In genomic region chr6:33201935-33202334, GRCh38 we compare ENCODE assay signal across 8 cellular contexts. TPM values are rescaled to one million over a fixed set of nuclear protein-coding genes. Genes with fewer than 3 reads are reported as not detected.
DNase-seq lines count a peak whose midpoint lies in the region; ATAC-seq and TF ChIP-seq lines count a peak whose summit lies in the region.
"Had no signal": no experiment of that assay in that cellular context is flagged by ENCODE, and none has a peak within 500 bp of the region (broad histone marks: within the 10 kb centered on the region; RNA-seq: fewer than 3 reads in every experiment).

No MANE protein-coding gene starts in this region.

- peaks cover 20% of the 10 kb centered on the region for H3K27me3 ChIP-seq in iPS-15b (ENCODE audit: control insufficient read depth, insufficient read depth, low read length)

- H3K9me3 Mint-ChIP-seq in HFFc6 = no peaks in the 10 kb centered on the region
- H3K9me3 Mint-ChIP-seq in activated CD4-positive, alpha-beta memory T cell treated with anti-CD3 and anti-CD28 coated beads, Interleukin-2, amount 10 ng/mL, durations not matched to agents 7 days and 5 days = no peaks in the 10 kb centered on the region
- H3K9me3 Mint-ChIP-seq in stimulated activated memory B cell treated with anti-CD40 and anti-IgM and Interleukin-4, amounts not matched to agents 10 μg/mL and 1 μg/mL and 100 μg/mL, for 72 hours = no peaks in the 10 kb centered on the region

- intact Hi-C loops in lower leg skin (cut with DNase I; ENCODE audit: low total_unique reads) = no loop called here

- H3K4me3 Mint-ChIP-seq in HFFc6 = peak overlapping the region; percentile 100
- peak overlapping the region; percentile 99 for H3K4me3 Mint-ChIP-seq in activated CD4-positive, alpha-beta memory T cell treated with anti-CD3 and anti-CD28 coated beads, Interleukin-2, amount 10 ng/mL, durations not matched to agents 7 days and 5 days
- peak overlapping the region; percentile 92 for H3K4me3 Mint-ChIP-seq in stimulated activated memory B cell treated with anti-CD40 and anti-IgM and Interleukin-4, amounts not matched to agents 10 μg/mL and 1 μg/mL and 100 μg/mL, for 72 hours

- CTCF ChIA-PET in activated CD4-positive, alpha-beta memory T cell treated with anti-CD3 and anti-CD28 coated beads, Interleukin-2, amount 10 ng/mL, durations not matched to agents 7 days and 5 days (lab: Charles Lee) = no interaction called here

- H3K36me3 ChIP-seq in iPS-15b (ENCODE audit: control insufficient read depth, insufficient read depth, low read length) = peaks cover 25% of the 10 kb centered on the region

- peaks cover 54% of the 10 kb centered on the region for H3K36me3 Mint-ChIP-seq in HFFc6 (ENCODE audit: low read depth)
- peaks cover 47% of the 10 kb centered on the region for H3K36me3 Mint-ChIP-seq in activated CD4-positive, alpha-beta memory T cell treated with anti-CD3 and anti-CD28 coated beads, Interleukin-2, amount 10 ng/mL, durations not matched to agents 7 days and 5 days (ENCODE audit: low read depth)
- peaks cover 30% of the 10 kb centered on the region for H3K36me3 Mint-ChIP-seq in stimulated activated memory B cell treated with anti-CD40 and anti-IgM and Interleukin-4, amounts not matched to agents 10 μg/mL and 1 μg/mL and 100 μg/mL, for 72 hours

- H3K27me3 Mint-ChIP-seq in HFFc6 (ENCODE audit: insufficient read depth) = no peaks in the 10 kb centered on the region; the same call in 1 of the 2 replicates
- no peaks in the 10 kb centered on the region for H3K27me3 Mint-ChIP-seq in activated CD4-positive, alpha-beta memory T cell treated with anti-CD3 and anti-CD28 coated beads, Interleukin-2, amount 10 ng/mL, durations not matched to agents 7 days and 5 days
- no peaks in the 10 kb centered on the region for H3K27me3 Mint-ChIP-seq in stimulated activated memory B cell treated with anti-CD40 and anti-IgM and Interleukin-4, amounts not matched to agents 10 μg/mL and 1 μg/mL and 100 μg/mL, for 72 hours

- no peak for ATAC-seq in stimulated activated memory B cell treated with anti-CD40 and anti-IgM and Interleukin-4, amounts not matched to agents 10 μg/mL and 1 μg/mL and 100 μg/mL, for 72 hours
- ATAC-seq in GM18517 (IDR thresholded peaks at IDR 0.05; ENCODE audit: unreplicated experiment) = no peak

- POLR2A ChIA-PET in activated CD4-positive, alpha-beta memory T cell treated with anti-CD3 and anti-CD28 coated beads, Interleukin-2, amount 10 ng/mL, durations not matched to agents 7 days and 5 days (lab: Charles Lee) = no interaction called here

- no peak for TF ChIP-seq CTCF in HFFc6 (IDR thresholded peaks at IDR 0.05)
- no peak for TF ChIP-seq CTCF in lower leg skin (IDR thresholded peaks at IDR 0.05)

- WGBS in lower leg skin, 2 donors = 81 to 88% methylated on average over 6 of the region's 6 CpGs

- H3K4me1 ChIP-seq in iPS-15b (ENCODE audit: control insufficient read depth, insufficient read depth, low read length) = peaks cover 24% of the 10 kb centered on the region

- H3K4me3 ChIP-seq in iPS-15b (ENCODE audit: low read depth, low read length) (peak overlapping the region; percentile 99), lower leg skin (ENCODE audit: low read depth, poor library complexity, severe bottlenecking) (no peak overlapping the region)

- DNase-seq in HFFc6 = no peak
- DNase-seq in activated CD4-positive, alpha-beta memory T cell treated with anti-CD3 and anti-CD28 coated beads, Interleukin-2, amount 10 ng/mL, durations not matched to agents 7 days and 5 days = no peak
- DNase-seq in SIG-M5 treated with dmso at 0.1 percent for 504 hours (lab: John Stamatoyannopoulos, UW; ENCODE audit: unreplicated experiment) = no peak
- DNase-seq in lower leg skin (ENCODE audit: low spot score in 2 of 2) = no peak
- DNase-seq: NCI-H2107 had no signal

- H3K4me1 Mint-ChIP-seq in HFFc6 (ENCODE audit: low read depth) = peaks cover 76% of the 10 kb centered on the region
- peaks cover 82% of the 10 kb centered on the region for H3K4me1 Mint-ChIP-seq in activated CD4-positive, alpha-beta memory T cell treated with anti-CD3 and anti-CD28 coated beads, Interleukin-2, amount 10 ng/mL, durations not matched to agents 7 days and 5 days
- peaks cover 85% of the 10 kb centered on the region for H3K4me1 Mint-ChIP-seq in stimulated activated memory B cell treated with anti-CD40 and anti-IgM and Interleukin-4, amounts not matched to agents 10 μg/mL and 1 μg/mL and 100 μg/mL, for 72 hours

- no peak for TF ChIP-seq POLR2A in lower leg skin (IDR thresholded peaks at IDR 0.05)

- H3K9ac ChIP-seq in iPS-15b (ENCODE audit: low read depth, low read length) = no peak overlapping the region

- H3K9me3 ChIP-seq in iPS-15b (ENCODE audit: control insufficient read depth, insufficient read depth, low read length) = no peaks in the 10 kb centered on the region

- peak overlapping the region; percentile 100 for H3K27ac Mint-ChIP-seq in HFFc6
- H3K27ac Mint-ChIP-seq in activated CD4-positive, alpha-beta memory T cell treated with anti-CD3 and anti-CD28 coated beads, Interleukin-2, amount 10 ng/mL, durations not matched to agents 7 days and 5 days = peak overlapping the region; percentile 95
- peak overlapping the region; percentile 95 for H3K27ac Mint-ChIP-seq in stimulated activated memory B cell treated with anti-CD40 and anti-IgM and Interleukin-4, amounts not matched to agents 10 μg/mL and 1 μg/mL and 100 μg/mL, for 72 hours

RNA-seq across cellular contexts. Expression of gene SLC39A7, which starts 1.3 kb away (rescaled TPM):
- 100 to 1,000 TPM; 215 to 240 (median 225) TPM for total RNA-seq in HFFc6 (2021; fragmentation: NEBNext Ultra II Directional; extraction: Animal tissue kit (Norgen Biotek cat#: 25700))
- total RNA-seq in activated CD4-positive, alpha-beta memory T cell treated with anti-CD3 and anti-CD28 coated beads, Interleukin-2, amount 10 ng/mL, durations not matched to agents 7 days and 5 days = 10 to 100 TPM; 52.8 to 53.8 TPM
- 10 to 100 TPM; 35.4 to 52.7 (median 39.1) TPM for total RNA-seq in lower leg skin

RNA-seq across cellular contexts. Expression of gene RXRB, which starts 1.5 kb away (rescaled TPM):
- total RNA-seq in HFFc6 (2021; fragmentation: NEBNext Ultra II Directional; extraction: Animal tissue kit (Norgen Biotek cat#: 25700)) = 10 to 100 TPM; 37.3 to 41.6 (median 38.3) TPM
- 10 to 100 TPM; 44.0 to 45.0 TPM for total RNA-seq in activated CD4-positive, alpha-beta memory T cell treated with anti-CD3 and anti-CD28 coated beads, Interleukin-2, amount 10 ng/mL, durations not matched to agents 7 days and 5 days
- total RNA-seq in lower leg skin = 10 to 100 TPM; 17.8 to 27.3 (median 24.9) TPM

RNA-seq across cellular contexts. Expression of gene HSD17B8, which starts 2.5 kb away (rescaled TPM):
- total RNA-seq in HFFc6 (2021; fragmentation: NEBNext Ultra II Directional; extraction: Animal tissue kit (Norgen Biotek cat#: 25700)) = 1 to 10 TPM in 2 of 6 experiments, under 1 TPM in 4; 0.39 to 1.2 (median 0.73) TPM
- 10 to 100 TPM; 11.4 to 13.0 TPM for total RNA-seq in activated CD4-positive, alpha-beta memory T cell treated with anti-CD3 and anti-CD28 coated beads, Interleukin-2, amount 10 ng/mL, durations not matched to agents 7 days and 5 days
- total RNA-seq in lower leg skin = 10 to 100 TPM; 39.3 to 49.5 (median 41.8) TPM

RNA-seq across cellular contexts. Expression of gene RING1, which starts 6.4 kb away (rescaled TPM):
- total RNA-seq in HFFc6 (2021; fragmentation: NEBNext Ultra II Directional; extraction: Animal tissue kit (Norgen Biotek cat#: 25700)) = 10 to 100 TPM; 43.4 to 55.1 (median 52.1) TPM
- total RNA-seq in activated CD4-positive, alpha-beta memory T cell treated with anti-CD3 and anti-CD28 coated beads, Interleukin-2, amount 10 ng/mL, durations not matched to agents 7 days and 5 days = 10 to 100 TPM; 29.7 to 32.1 TPM
- total RNA-seq in lower leg skin = 10 to 100 TPM; 10.0 to 22.1 (median 13.7) TPM

RNA-seq across cellular contexts. Expression of gene COL11A2, which starts 9.7 kb away (rescaled TPM):
- total RNA-seq in HFFc6 (2021; fragmentation: NEBNext Ultra II Directional; extraction: Animal tissue kit (Norgen Biotek cat#: 25700)) = under 1 TPM; 0.15 to 0.69 (median 0.38) TPM
- under 1 TPM; 0.53 to 0.60 TPM for total RNA-seq in activated CD4-positive, alpha-beta memory T cell treated with anti-CD3 and anti-CD28 coated beads, Interleukin-2, amount 10 ng/mL, durations not matched to agents 7 days and 5 days
- under 1 TPM; 0.16 to 0.30 (median 0.28) TPM for total RNA-seq in lower leg skin

Comparison
In these comparisons a context has a peak if more than half of its experiments do, and no peak if none do; other contexts are left out.
1. RNA of gene HSD17B8, which starts 2.5 kb away (total RNA-seq): 39.3 to 49.5 TPM in lower leg skin and 11.4 to 13.0 TPM in activated CD4-positive, alpha-beta memory T cell treated with anti-CD3 and anti-CD28 coated beads, Interleukin-2, amount 10 ng/mL, durations not matched to agents 7 days and 5 days; 0.39 to 1.2 TPM in HFFc6; every median in the first group is over 4 times any median in the second.
2. Peak in every context shown above with its lines, with median percentiles within 50 percentile points of each other: H3K27ac Mint-ChIP-seq and H3K4me3 Mint-ChIP-seq.